In the genomic region with DNA sequence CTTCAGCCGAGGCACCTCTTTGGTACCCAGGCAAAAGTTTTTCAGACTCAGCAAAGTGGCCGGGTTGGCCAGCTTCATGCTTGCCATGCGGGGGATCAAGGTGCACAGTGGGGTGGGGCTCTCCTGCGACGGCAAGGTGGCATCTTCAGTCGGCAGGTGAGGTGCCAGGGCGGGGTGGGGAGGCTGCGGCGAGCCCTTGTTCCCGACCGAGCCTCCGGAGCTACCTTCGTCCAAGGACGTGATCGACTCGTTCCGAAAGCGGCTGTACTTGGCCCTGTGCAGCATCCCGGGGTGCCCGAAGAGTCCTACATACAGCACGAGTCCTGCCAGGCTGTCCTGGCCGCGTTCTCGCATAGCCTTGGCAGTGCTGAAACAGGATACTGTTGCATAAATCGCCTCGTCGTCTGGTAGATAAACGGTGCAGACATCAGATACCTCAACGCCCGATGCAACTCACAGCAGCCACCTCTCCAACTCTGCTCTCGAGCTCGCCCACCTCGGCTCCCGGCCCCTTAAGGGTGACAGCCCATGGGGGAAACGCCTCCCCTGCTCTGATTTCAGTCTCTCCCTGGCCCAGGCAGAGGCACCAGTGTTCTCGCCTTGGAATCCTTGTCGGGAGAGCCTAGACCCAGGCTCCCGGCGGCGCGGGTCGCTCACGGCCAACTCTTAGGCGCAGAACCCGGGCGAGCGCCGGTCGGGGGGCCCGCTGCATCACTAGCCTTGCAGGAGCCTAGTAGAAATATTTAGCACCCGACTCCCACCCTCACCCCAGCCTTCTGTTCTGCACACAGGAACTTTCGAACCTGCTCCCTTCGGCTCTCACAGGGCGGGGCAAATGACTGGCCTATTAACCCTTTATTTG, we compare ENCODE assay signal across 1 cellular context.
TF ChIP-seq lines count a peak whose summit lies in the region.

No MANE protein-coding gene starts in this region.

TF ChIP-seq in SK-N-SH, 30 proteins besides CTCF, POLR2A, EP300 and RAD21 (continued from another document):
- no peak for TF ChIP-seq REST (IDR thresholded peaks at IDR 0.05; ENCODE audit: low read depth, low read length)
